ENCODE assay signal across 8 cellular contexts in the genomic region with DNA sequence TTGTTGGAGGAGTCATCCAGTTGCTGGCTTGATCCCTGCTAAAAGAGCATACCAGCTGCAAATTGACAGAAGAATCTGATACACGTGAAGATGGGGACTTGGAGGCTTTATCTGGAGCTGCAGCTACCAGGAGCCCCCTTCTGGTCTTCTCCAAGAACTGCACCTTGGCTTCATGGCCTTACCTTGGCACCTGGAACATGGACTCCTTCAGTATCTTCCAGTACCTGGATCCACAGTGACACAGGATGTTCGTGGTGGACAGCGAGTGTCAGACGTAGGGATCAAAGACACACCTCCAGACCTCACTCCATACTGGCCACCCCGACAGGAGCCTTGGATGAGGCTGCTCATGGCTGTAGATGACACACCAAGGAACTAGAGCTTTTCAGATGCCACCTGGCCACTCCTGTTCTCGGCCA. TPM values are rescaled to one million over a fixed set of nuclear protein-coding genes. Genes with fewer than 3 reads are reported as not detected.
DNase-seq lines count a peak whose midpoint lies in the region; ATAC-seq and TF ChIP-seq lines count a peak whose summit lies in the region.

No MANE protein-coding gene starts in this region.

- H3K4me3 ChIP-seq in adipocyte (ENCODE audit: low read length) (no peak overlapping the region), right cardiac atrium (ENCODE audit: low read length) (no peak overlapping the region)

- DNase-seq in NCI-H146 (lab: John Stamatoyannopoulos, UW): peak; percentile 69
- DNase-seq in T-cell: peak; percentile 29 to 68 (median 54)
- peak; percentile 89 for DNase-seq in adipocyte (ENCODE audit: low read depth)
- DNase-seq in right cardiac atrium: peak in 2 of 3 donors; percentile 41 to 74
- DNase-seq in stimulated activated CD4-positive, alpha-beta T cell treated with anti-CD3 and anti-CD28 coated beads, Interleukin-12 subunit alpha, Interleukin-12 subunit beta, amount 100 ng/mL, for 24 hours (ENCODE audit: low read depth in 2 of 2): peak; percentile 20 to 35

- H3K4me3 Mint-ChIP-seq in T-cell: no peak overlapping the region

- H3K9me3 ChIP-seq in adipocyte (ENCODE audit: control insufficient read depth, low read length): peaks cover 7% of the 10 kb centered on the region
- H3K9me3 ChIP-seq in right cardiac atrium (ENCODE audit: control insufficient read depth, low read length): no peaks in the 10 kb centered on the region

- intact Hi-C loops in right cardiac atrium (cut with DNase I): loop anchor here in 3 of 4 donors (1.0 to 2.0 kb wide), 2 partner anchors 77 kb away; no protein-coding TSS in a partner anchor

- no peaks in the 10 kb centered on the region for H3K4me1 Mint-ChIP-seq in T-cell

- H3K27me3 ChIP-seq in adipocyte (replicated peaks; ENCODE audit: control insufficient read depth, insufficient read depth, low read length) (no peaks in the 10 kb centered on the region), right cardiac atrium (ENCODE audit: control insufficient read depth, insufficient read depth) (no peaks in the 10 kb centered on the region)

- CTCF ChIA-PET in T-cell (lab: Charles Lee): interaction anchor here (0.5 to 2.2 kb wide), 10 partner anchors 58 to 755 kb away, joined by 3 to 28 read pairs (median 4); a partner anchor contains a TSS

- no peaks in the 10 kb centered on the region for H3K36me3 Mint-ChIP-seq in T-cell

- no peak overlapping the region for H3K9ac ChIP-seq in adipocyte (ENCODE audit: low read length)

- ATAC-seq in T-cell (replicated peaks in 1 of 4) (peak; percentile 83 to 87 (median 86)), right cardiac atrium (peak; percentile 79 to 84), HG03097 (IDR thresholded peaks at IDR 0.05; ENCODE audit: low FRiP score, unreplicated experiment) (no peak), GM18909 (IDR thresholded peaks at IDR 0.05; ENCODE audit: poor library complexity, unreplicated experiment) (no peak)

- TF ChIP-seq CTCF in GM12872 (IDR thresholded peaks at IDR 0.05; ENCODE audit: insufficient read depth, low read depth, low read length): peak; percentile 99

- POLR2A ChIA-PET in T-cell (lab: Charles Lee): no interaction called here

- no peaks in the 10 kb centered on the region for H3K27me3 Mint-ChIP-seq in T-cell

- WGBS in right cardiac atrium: 30% methylated on average over 6 of the region's 6 CpGs

- H3K27ac Mint-ChIP-seq in T-cell: no peak overlapping the region

- H3K4me1 ChIP-seq in adipocyte (ENCODE audit: control insufficient read depth, insufficient read depth, low read length): no peaks in the 10 kb centered on the region
- H3K4me1 ChIP-seq in right cardiac atrium (ENCODE audit: control insufficient read depth, insufficient read depth, low read length): no peaks in the 10 kb centered on the region

- no peaks in the 10 kb centered on the region for H3K36me3 ChIP-seq in adipocyte (ENCODE audit: control insufficient read depth, insufficient read depth, low read length, severe bottlenecking)

- H3K27ac ChIP-seq in right cardiac atrium (ENCODE audit: low read length): no peak overlapping the region

- peaks cover 0 to 3% (median 2%) of the 10 kb centered on the region in 3 donors for H3K9me3 Mint-ChIP-seq in T-cell

RNA-seq across cellular contexts. Expression of a gene that starts 9.9 kb away (rescaled TPM):
- total RNA-seq in T-cell: not detected
- total RNA-seq in right cardiac atrium: not detected
- not detected for polyA plus RNA-seq in right cardiac atrium

RNA-seq across cellular contexts. Expression of a gene that starts 15.3 kb away (rescaled TPM):
- 10 to 100 TPM in 1 of 5 donors, 1 to 10 TPM in 4; 4.7 to 11.6 (median 7.8) TPM for total RNA-seq in T-cell
- total RNA-seq in right cardiac atrium: 10 to 100 TPM in 2 of 4 donors, 1 to 10 TPM in 2; 5.1 to 15.9 (median 9.6) TPM
- 8.2 TPM for polyA plus RNA-seq in right cardiac atrium

Comparison
In these comparisons a context has a peak if more than half of its experiments do, and no peak if none do; other contexts are left out.
1. DNase-seq: peak in every context shown above with its lines; median percentile 89 in adipocyte; 69 in NCI-H146; 58 in right cardiac atrium; 54 in T-cell; 28 in stimulated activated CD4-positive, alpha-beta T cell treated with anti-CD3 and anti-CD28 coated beads, Interleukin-12 subunit alpha, Interleukin-12 subunit beta, amount 100 ng/mL, for 24 hours.
2. ATAC-seq: peak in T-cell (4 of 4) and right cardiac atrium (2 of 2); none in HG03097 (single experiment) and GM18909 (single experiment).